8 cellular contexts compared by ENCODE assay signal in the genomic region with DNA sequence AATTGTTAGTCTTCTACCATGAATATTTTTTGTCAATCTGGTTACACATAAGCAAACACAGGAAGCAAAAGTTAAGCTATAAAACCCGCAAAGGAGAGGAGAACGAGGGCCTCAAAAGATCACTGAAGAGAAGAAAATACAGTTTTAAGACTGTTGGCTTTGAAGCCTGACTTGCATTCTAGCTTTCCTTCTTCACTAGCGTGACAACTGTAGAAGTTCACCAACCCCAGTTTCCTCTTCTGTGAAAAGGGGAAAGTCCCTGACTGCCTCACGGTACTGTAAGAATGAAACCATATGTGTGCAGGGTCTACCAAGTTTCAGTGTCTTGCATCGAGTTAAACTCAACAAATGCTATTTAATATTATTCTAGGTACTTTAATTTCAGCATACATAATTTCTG. TPM values are rescaled to one million over a fixed set of nuclear protein-coding genes. Genes with fewer than 3 reads are reported as not detected.
A peak's percentile ranks its signal among the peaks of the same experiment; 100 is the strongest.
DNase-seq lines count a peak whose midpoint lies in the region; ATAC-seq and TF ChIP-seq lines count a peak whose summit lies in the region.

No MANE protein-coding gene starts in this region.

- in situ Hi-C loops in GM13976 (cut with MboI; ENCODE audit: low sequenced_read_pairs, unreplicated experiment): loop anchor here (25.0 kb wide), 3 partner anchors 404 to 654 kb away; no protein-coding TSS in a partner anchor

- DNase-seq in GM13976 (ENCODE audit: low spot score) (peak; percentile 63), MV-4-11 (lab: John Stamatoyannopoulos, UW) (peak; percentile 90), Right ventricle myocardium superior (no peak), NCI-H146 (lab: John Stamatoyannopoulos, UW) (no peak), putamen (ENCODE audit: low spot score) (no peak)
- peak; percentile 34 to 60 for DNase-seq in activated naive CD4-positive, alpha-beta T cell treated with anti-CD3 and anti-CD28 coated beads, Interleukin-2, amount 50 U/mL, for 72 hours (ENCODE audit: low spot score in 2 of 2)
- DNase-seq in stimulated activated CD4-positive, alpha-beta T cell treated with anti-CD3 and anti-CD28 coated beads, Interleukin-4, amount 100 ng/mL, for 24 hours: peak; percentile 73

- ATAC-seq in GM21825 (IDR thresholded peaks at IDR 0.05; ENCODE audit: unreplicated experiment): peak; percentile 98
- peak; percentile 86 to 91 for ATAC-seq in activated naive CD4-positive, alpha-beta T cell treated with anti-CD3 and anti-CD28 coated beads, Interleukin-2, amount 50 U/mL, for 72 hours
- no peak for ATAC-seq in Right ventricle myocardium superior (ENCODE audit: poor library complexity)

- intact Hi-C loops in Right ventricle myocardium superior (cut with DNase I): loop anchor here (10.0 kb wide), 1 partner anchor 401 kb away; no protein-coding TSS in a partner anchor

- no peaks in the 10 kb centered on the region for H3K9me3 Mint-ChIP-seq in activated naive CD4-positive, alpha-beta T cell treated with anti-CD3 and anti-CD28 coated beads, Interleukin-2, amount 50 U/mL, for 72 hours

- no peaks in the 10 kb centered on the region for H3K36me3 Mint-ChIP-seq in activated naive CD4-positive, alpha-beta T cell treated with anti-CD3 and anti-CD28 coated beads, Interleukin-2, amount 50 U/mL, for 72 hours

- no peak for TF ChIP-seq CTCF in GM13976 (IDR thresholded peaks at IDR 0.05; ENCODE audit: borderline replicate concordance, control extremely low read depth, extremely low read depth, insufficient read depth, missing control alignments)

- peak overlapping the region; percentile 85 to 95 for H3K27ac Mint-ChIP-seq in activated naive CD4-positive, alpha-beta T cell treated with anti-CD3 and anti-CD28 coated beads, Interleukin-2, amount 50 U/mL, for 72 hours

RNA-seq across cellular contexts. Expression of gene LRRN3, which starts 7.5 kb away (rescaled TPM):
- total RNA-seq in activated naive CD4-positive, alpha-beta T cell treated with anti-CD3 and anti-CD28 coated beads, Interleukin-2, amount 50 U/mL, for 72 hours: 10 to 100 TPM in 1 of 2 donors, 1 to 10 TPM in 1; 9.3 to 29.6 TPM
- total RNA-seq in Right ventricle myocardium superior: 14.8 TPM

Comparison
In these comparisons a context has a peak if more than half of its experiments do, and no peak if none do; other contexts are left out.
1. DNase-seq: peak in GM13976 (single experiment), MV-4-11 (single experiment), activated naive CD4-positive, alpha-beta T cell treated with anti-CD3 and anti-CD28 coated beads, Interleukin-2, amount 50 U/mL, for 72 hours (2 of 2) and stimulated activated CD4-positive, alpha-beta T cell treated with anti-CD3 and anti-CD28 coated beads, Interleukin-4, amount 100 ng/mL, for 24 hours (single experiment); none in Right ventricle myocardium superior (single experiment), NCI-H146 (single experiment) and putamen (single experiment).